ENCODE assay signal across 20 cellular contexts in the genomic region with DNA sequence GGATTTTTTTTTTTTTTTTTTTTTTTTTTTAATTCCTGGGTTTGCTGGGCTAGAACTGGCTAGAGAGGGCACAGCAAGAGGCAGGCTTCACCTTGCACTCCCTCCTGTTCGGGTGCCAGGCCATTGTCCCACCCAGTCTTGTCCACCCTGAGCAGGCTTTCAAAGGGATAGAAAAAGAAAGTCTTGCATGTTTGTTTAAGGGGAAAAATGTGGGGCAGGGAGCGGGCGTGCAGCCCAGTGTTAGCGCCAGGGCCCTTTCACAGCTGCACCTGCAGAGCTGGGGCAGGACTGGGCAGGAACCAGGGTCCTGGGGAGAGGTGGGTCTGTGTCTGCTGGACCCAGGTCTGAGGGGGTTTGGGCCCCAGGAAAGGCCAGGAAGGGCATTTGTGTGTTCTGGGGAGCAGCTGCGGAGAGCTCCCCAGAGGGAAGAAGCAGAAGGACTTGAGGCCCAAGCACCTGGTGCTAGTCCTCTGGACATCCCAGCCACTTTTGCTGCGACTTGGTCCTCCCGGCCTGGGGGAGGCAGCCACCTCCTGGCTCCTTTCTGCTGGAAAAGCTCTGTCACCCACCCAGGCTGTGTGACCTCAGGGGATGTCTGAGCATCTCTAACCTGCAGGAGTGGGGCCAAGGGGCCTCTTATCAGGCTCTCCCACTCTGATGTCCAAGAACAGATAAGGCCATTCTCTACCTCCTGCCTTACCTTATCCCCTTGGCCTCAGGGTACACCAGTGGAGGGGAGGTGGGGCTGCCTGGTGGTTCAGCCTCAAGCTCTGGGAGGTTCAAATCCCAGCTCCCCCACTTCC. TPM values are rescaled to one million over a fixed set of nuclear protein-coding genes. Genes with fewer than 3 reads are reported as not detected.
DNase-seq lines count a peak whose midpoint lies in the region; ATAC-seq, FAIRE-seq and TF ChIP-seq lines count a peak whose summit lies in the region.
"Had no signal": no experiment of that assay in that cellular context is flagged by ENCODE, and none has a peak within 500 bp of the region (broad histone marks: within the 10 kb centered on the region; RNA-seq: fewer than 3 reads in every experiment).

No MANE protein-coding gene starts in this region.

- H3F3A ChIP-seq in GM23248 (ENCODE audit: insufficient read depth) = no peaks in the 10 kb centered on the region

- no peaks in the 10 kb centered on the region for H3K9me3 ChIP-seq in GM23248 (ENCODE audit: low read depth)
- H3K9me3 ChIP-seq: right atrium auricular region, vagina had no signal

- H3K27ac Mint-ChIP-seq in activated CD4-positive, alpha-beta T cell treated with anti-CD3 and anti-CD28 coated beads, Interleukin-2, amount 10 ng/mL, durations not matched to agents 7 days and 5 days = peak overlapping the region; percentile 92
- H3K27ac Mint-ChIP-seq in stimulated activated naive CD8-positive, alpha-beta T cell treated with anti-CD3 and anti-CD28 coated beads, Interleukin-15, Interleukin-2, amounts not matched to agents 100 ng/mL and 50 ng/mL, for 24 hours = peak overlapping the region; percentile 98
- H3K27ac Mint-ChIP-seq: nephron had no signal

- no peak overlapping the region for H3K9ac ChIP-seq in GM23248

- H3K36me3 Mint-ChIP-seq in activated CD4-positive, alpha-beta T cell treated with anti-CD3 and anti-CD28 coated beads, Interleukin-2, amount 10 ng/mL, durations not matched to agents 7 days and 5 days (ENCODE audit: low read depth) = no peaks in the 10 kb centered on the region
- H3K36me3 Mint-ChIP-seq in stimulated activated naive CD8-positive, alpha-beta T cell treated with anti-CD3 and anti-CD28 coated beads, Interleukin-15, Interleukin-2, amounts not matched to agents 100 ng/mL and 50 ng/mL, for 24 hours (ENCODE audit: low read depth) = no peaks in the 10 kb centered on the region

- H3K9me3 Mint-ChIP-seq in activated CD4-positive, alpha-beta T cell treated with anti-CD3 and anti-CD28 coated beads, Interleukin-2, amount 10 ng/mL, durations not matched to agents 7 days and 5 days = no peaks in the 10 kb centered on the region
- no peaks in the 10 kb centered on the region for H3K9me3 Mint-ChIP-seq in stimulated activated naive CD8-positive, alpha-beta T cell treated with anti-CD3 and anti-CD28 coated beads, Interleukin-15, Interleukin-2, amounts not matched to agents 100 ng/mL and 50 ng/mL, for 24 hours
- H3K9me3 Mint-ChIP-seq: activated B cell treated with CpG ODN at 0.5 μM for 24 hours, nephron had no signal

- ATAC-seq in HG03175 (IDR thresholded peaks at IDR 0.05; ENCODE audit: unreplicated experiment) = no peak
- ATAC-seq: HCT116, left lobe of liver had no signal

- POLR2A ChIA-PET in activated CD4-positive, alpha-beta T cell treated with anti-CD3 and anti-CD28 coated beads, Interleukin-2, amount 10 ng/mL, durations not matched to agents 7 days and 5 days (lab: Charles Lee) = no interaction called here
- POLR2A ChIA-PET in RWPE1 (lab: Yijun Ruan, JAX; ENCODE audit: low non-redundant PET) = no interaction called here

- CTCF ChIA-PET in activated CD4-positive, alpha-beta T cell treated with anti-CD3 and anti-CD28 coated beads, Interleukin-2, amount 10 ng/mL, durations not matched to agents 7 days and 5 days (lab: Charles Lee) = interaction anchor here (0.6 to 2.2 kb wide), 6 partner anchors 10 to 159 kb away, joined by 3 to 6 read pairs (median 4); no protein-coding TSS in a partner anchor
- CTCF ChIA-PET in RWPE1 (lab: Yijun Ruan, JAX) = no interaction called here

- H3K27me3 ChIP-seq in GM23248 (replicated peaks; ENCODE audit: insufficient read depth) = no peaks in the 10 kb centered on the region
- H3K27me3 ChIP-seq: hepatocyte, right atrium auricular region, vagina had no signal

- no peak overlapping the region for H3K4me3 ChIP-seq in GM23248
- H3K4me3 ChIP-seq: hepatocyte, right atrium auricular region, SK-N-MC, vagina had no signal

- no peak overlapping the region for H2AFZ ChIP-seq in GM23248
- H2AFZ ChIP-seq: hepatocyte had no signal

- H4K20me1 ChIP-seq in GM23248 (ENCODE audit: insufficient read depth) = no peaks in the 10 kb centered on the region

- WGBS in GM23248 (ENCODE audit: low coverage in 1 of 2, low lambda C conversion rate in 2 of 2, missing lambda C conversion rate in 2 of 2), 2 experiments = 91 to 95% methylated on average over 6 to 7 of the region's 7 CpGs

- H3K27me3 Mint-ChIP-seq in activated CD4-positive, alpha-beta T cell treated with anti-CD3 and anti-CD28 coated beads, Interleukin-2, amount 10 ng/mL, durations not matched to agents 7 days and 5 days = no peaks in the 10 kb centered on the region
- no peaks in the 10 kb centered on the region for H3K27me3 Mint-ChIP-seq in stimulated activated naive CD8-positive, alpha-beta T cell treated with anti-CD3 and anti-CD28 coated beads, Interleukin-15, Interleukin-2, amounts not matched to agents 100 ng/mL and 50 ng/mL, for 24 hours
- H3K27me3 Mint-ChIP-seq: activated B cell treated with CpG ODN at 0.5 μM for 24 hours had no signal

- peaks cover 49% of the 10 kb centered on the region for H3K4me1 Mint-ChIP-seq in activated CD4-positive, alpha-beta T cell treated with anti-CD3 and anti-CD28 coated beads, Interleukin-2, amount 10 ng/mL, durations not matched to agents 7 days and 5 days
- peaks cover 38% of the 10 kb centered on the region for H3K4me1 Mint-ChIP-seq in stimulated activated naive CD8-positive, alpha-beta T cell treated with anti-CD3 and anti-CD28 coated beads, Interleukin-15, Interleukin-2, amounts not matched to agents 100 ng/mL and 50 ng/mL, for 24 hours (ENCODE audit: low read depth)

- H3K27ac ChIP-seq in RWPE1 = peak overlapping the region; percentile 81
- H3K27ac ChIP-seq in GM23248 = no peak overlapping the region
- H3K27ac ChIP-seq: hepatocyte, right atrium auricular region, SK-N-MC, vagina had no signal

- H3K79me2 ChIP-seq in GM23248 (ENCODE audit: insufficient read depth) = no peaks in the 10 kb centered on the region
- H3K79me2 ChIP-seq: hepatocyte had no signal

- FAIRE-seq in GM12891 (lab: Jason Lieb, UNC) = no peak

- H3K4me2 ChIP-seq in GM23248 (ENCODE audit: unreplicated experiment) = no peak overlapping the region
- H3K4me2 ChIP-seq: hepatocyte had no signal

- no peak overlapping the region for H3K4me3 Mint-ChIP-seq in activated CD4-positive, alpha-beta T cell treated with anti-CD3 and anti-CD28 coated beads, Interleukin-2, amount 10 ng/mL, durations not matched to agents 7 days and 5 days
- H3K4me3 Mint-ChIP-seq in stimulated activated naive CD8-positive, alpha-beta T cell treated with anti-CD3 and anti-CD28 coated beads, Interleukin-15, Interleukin-2, amounts not matched to agents 100 ng/mL and 50 ng/mL, for 24 hours = no peak overlapping the region
- H3K4me3 Mint-ChIP-seq: nephron had no signal

- H3K9me2 ChIP-seq in GM23248 (ENCODE audit: insufficient read depth) = no peaks in the 10 kb centered on the region

- in situ Hi-C loops in GM23248 (cut with MboI) = no loop called here

- no peak for TF ChIP-seq CTCF in RWPE1 (conservative IDR thresholded peaks at IDR 0.05; ENCODE audit: low read depth)

- no peaks in the 10 kb centered on the region for H3K36me3 ChIP-seq in GM23248 (ENCODE audit: low read depth)
- H3K36me3 ChIP-seq: right atrium auricular region, vagina had no signal

- H3K4me1 ChIP-seq in GM23248 (ENCODE audit: insufficient read depth) = no peaks in the 10 kb centered on the region

- no peak for TF ChIP-seq POLR2A in GM12891 (IDR thresholded peaks at IDR 0.05; ENCODE audit: low read depth, low read length)

- no peak for DNase-seq in activated CD4-positive, alpha-beta T cell treated with anti-CD3 and anti-CD28 coated beads, Interleukin-2, amount 10 ng/mL, durations not matched to agents 7 days and 5 days
- DNase-seq in activated CD4-positive, alpha-beta T cell treated with anti-CD3 and anti-CD28 coated beads, Interleukin-2, amount 50 U/mL, for 1 hour = no peak
- DNase-seq in RWPE1 (ENCODE audit: low spot score) (no peak), islet precursor cell (peak; percentile 52), GM12891 (ENCODE audit: insufficient read length, low spot score) (no peak), GM23248 (no peak)
- DNase-seq: ACHN; activated B cell treated with CpG ODN at 0.5 μM for 24 hours; NCI-H1436 treated with DMSO at 0.1 percent for 48 hours; NCI-H226; stimulated activated CD4-positive, alpha-beta T cell treated with anti-CD3 and anti-CD28 coated beads, Interleukin-2, amount 100 ng/mL, for 48 hours had no signal

TF ChIP-seq in GM12891, 5 proteins besides CTCF, POLR2A, EP300 and RAD21:
- no peak for TF ChIP-seq SPI1 (IDR thresholded peaks at IDR 0.05; ENCODE audit: low read depth, low read length)
- no peak for TF ChIP-seq TAF1 (IDR thresholded peaks at IDR 0.05; ENCODE audit: low read depth, low read length)
- TF ChIP-seq PAX5 (IDR thresholded peaks at IDR 0.05; ENCODE audit: insufficient read depth, low read length, severe bottlenecking) = no peak
- TF ChIP-seq POLR2AphosphoS5 (IDR thresholded peaks at IDR 0.05; ENCODE audit: low read depth, low read length) = no peak
- TF ChIP-seq POU2F2 (IDR thresholded peaks at IDR 0.05; ENCODE audit: low read depth, low read length) = no peak

RNA-seq across cellular contexts. Expression of gene PSME3IP1, which starts 44.8 kb away (rescaled TPM):
- 100 to 1,000 TPM; 115 to 137 TPM for total RNA-seq in activated CD4-positive, alpha-beta T cell treated with anti-CD3 and anti-CD28 coated beads, Interleukin-2, amount 10 ng/mL, durations not matched to agents 7 days and 5 days
- 82.5 TPM for polyA plus RNA-seq in GM12891 (2012; ENCODE audit: low read depth, missing spikeins)
- 39.7 and 42.2 TPM in 2 replicates for total RNA-seq in GM23248 (2014; rRNA removed; shearing (Covaris generic))
- polyA plus RNA-seq in GM23248 (2016; fragmentation: Nextera tagmentation; extraction: Ambion mirVana) = 58.9 and 67.7 TPM in 2 replicates

RNA-seq across cellular contexts. Expression of gene RSPRY1, which starts 45.1 kb away (rescaled TPM):
- total RNA-seq in activated CD4-positive, alpha-beta T cell treated with anti-CD3 and anti-CD28 coated beads, Interleukin-2, amount 10 ng/mL, durations not matched to agents 7 days and 5 days = 10 to 100 TPM; 32.2 to 34.2 TPM
- polyA plus RNA-seq in GM12891 (2012; ENCODE audit: low read depth, missing spikeins) = 16.3 TPM
- total RNA-seq in GM23248 (2014; rRNA removed; shearing (Covaris generic)) = 34.7 and 42.7 TPM in 2 replicates
- polyA plus RNA-seq in GM23248 (2016; fragmentation: Nextera tagmentation; extraction: Ambion mirVana) = 39.1 and 43.9 TPM in 2 replicates

RNA-seq across cellular contexts. Expression of gene CPNE2, which starts 48.7 kb away (rescaled TPM):
- 1 to 10 TPM; 3.1 to 3.6 TPM for total RNA-seq in activated CD4-positive, alpha-beta T cell treated with anti-CD3 and anti-CD28 coated beads, Interleukin-2, amount 10 ng/mL, durations not matched to agents 7 days and 5 days
- 13.0 TPM for polyA plus RNA-seq in GM12891 (2012; ENCODE audit: low read depth, missing spikeins)
- total RNA-seq in GM23248 (2014; rRNA removed; shearing (Covaris generic)) = 7.3 and 13.9 TPM in 2 replicates
- 9.0 and 11.6 TPM in 2 replicates for polyA plus RNA-seq in GM23248 (2016; fragmentation: Nextera tagmentation; extraction: Ambion mirVana)
